9 cellular contexts compared by ENCODE assay signal in the genomic region with DNA sequence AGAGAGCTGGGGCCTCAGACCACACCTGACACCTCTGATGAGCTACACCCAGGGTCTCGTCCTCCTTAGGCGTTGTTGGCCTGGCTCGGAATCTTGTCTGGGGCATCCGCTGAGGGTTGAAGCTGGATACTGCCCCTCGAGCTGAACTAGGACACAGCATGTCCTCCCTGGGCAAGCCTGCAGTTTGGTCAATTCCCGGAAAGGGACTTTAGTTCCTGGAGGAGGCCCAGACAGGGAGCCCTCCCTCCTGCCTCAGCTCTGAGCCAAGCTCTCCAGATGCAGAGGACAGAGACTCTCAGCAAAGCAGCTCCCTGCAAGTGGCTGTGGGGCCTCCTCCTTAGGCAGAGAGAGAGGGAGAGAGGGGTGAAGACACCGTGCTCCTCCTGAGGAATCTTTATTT. TPM values are rescaled to one million over a fixed set of nuclear protein-coding genes. Genes with fewer than 3 reads are reported as not detected.
DNase-seq lines count a peak whose midpoint lies in the region; ATAC-seq and TF ChIP-seq lines count a peak whose summit lies in the region.
"Had no signal": no experiment of that assay in that cellular context is flagged by ENCODE, and none has a peak within 500 bp of the region (broad histone marks: within the 10 kb centered on the region; RNA-seq: fewer than 3 reads in every experiment).

No MANE protein-coding gene starts in this region.

- H3T11ph ChIP-seq in H9 (ENCODE audit: low read length), result no peak overlapping the region

- H3K9ac ChIP-seq in H9 (ENCODE audit: extremely low read depth, insufficient read length, low read length), result no peak overlapping the region

- H3K27me3 ChIP-seq in breast epithelium (no peaks in the 10 kb centered on the region), vagina (no peaks in the 10 kb centered on the region), H9 (ENCODE audit: insufficient read depth, low read length) (no peaks in the 10 kb centered on the region)

- DNase-seq in breast epithelium (ENCODE audit: low spot score in 2 of 2), result peak in 1 of 2 donors; percentile 57
- no peak for DNase-seq in MCF 10A (ENCODE audit: unreplicated experiment)
- peak; percentile 17 for DNase-seq in fibroblast of peridontal ligament (ENCODE audit: extremely low read depth)
- no peak for DNase-seq in nephron progenitor cell
- DNase-seq in vagina (ENCODE audit: extremely low spot score in 2 of 2), result no peak
- DNase-seq in A172 (ENCODE audit: low spot score), result no peak
- DNase-seq in H9, result no peak

- peaks cover 38% of the 10 kb centered on the region for H3K4me1 Mint-ChIP-seq in MCF 10A (ENCODE audit: insufficient read depth, unreplicated experiment)
- H3K4me1 Mint-ChIP-seq in nephron progenitor cell, result peaks cover 61% of the 10 kb centered on the region
- H3K4me1 Mint-ChIP-seq in H9, result peaks cover 20 to 29% of the 10 kb centered on the region in 2 experiments

- no peak overlapping the region for H2BK5ac ChIP-seq in H9 (ENCODE audit: insufficient read length, low read length)

- POLR2A ChIA-PET in MCF 10A (lab: Yijun Ruan, JAX), result no interaction called here

- CTCF ChIA-PET in MCF 10A (lab: Yijun Ruan, JAX), result interaction anchor here (0.6 to 2.3 kb wide), 4 partner anchors 25 to 186 kb away, joined by 4 to 10 read pairs (median 4); partner anchors contain the start of gene APOL2

- peak in 1 of 3 donors; percentile 13 for TF ChIP-seq CTCF in breast epithelium (IDR thresholded peaks at IDR 0.05)
- TF ChIP-seq CTCF in MCF 10A (IDR thresholded peaks at IDR 0.05; ENCODE audit: unreplicated experiment), result no peak
- no peak for TF ChIP-seq CTCF in nephron progenitor cell (IDR thresholded peaks at IDR 0.05)
- peak in 1 of 3 experiments; percentile 19 for TF ChIP-seq CTCF in vagina (IDR thresholded peaks at IDR 0.05)
- TF ChIP-seq CTCF in H9 (conservative IDR thresholded peaks at IDR 0.05), result no peak

- H3K4me1 ChIP-seq in breast epithelium, result peaks cover 24 to 40% of the 10 kb centered on the region in 2 donors
- H3K4me1 ChIP-seq in vagina, result peaks cover 84% of the 10 kb centered on the region
- H3K4me1 ChIP-seq in H9 (ENCODE audit: insufficient read depth, low read length), result peaks cover 2% of the 10 kb centered on the region; the same call in 1 of the 2 replicates

- no peak overlapping the region for H3K27ac Mint-ChIP-seq in MCF 10A (ENCODE audit: low read depth, unreplicated experiment)
- H3K27ac Mint-ChIP-seq in nephron progenitor cell, result peak overlapping the region; percentile 71
- no peak overlapping the region for H3K27ac Mint-ChIP-seq in H9

- BruUV-seq in MCF 10A (replicated peaks; lab: Mats Ljungman, UMichigan), result no TSS peak

- H3K18ac ChIP-seq in H9 (ENCODE audit: insufficient read length, low read depth, low read length), result no peak overlapping the region

- H3K4ac ChIP-seq in H9 (ENCODE audit: low read depth, low read length), result no peak overlapping the region

- no CpG with 5 or more reads among the region's 7 CpGs for WGBS in H9 (ENCODE audit: extremely low coverage, insufficient read length, low lambda C conversion rate)

- no peak for TF ChIP-seq POLR2A in breast epithelium (IDR thresholded peaks at IDR 0.05)
- no peak for TF ChIP-seq POLR2A in vagina (IDR thresholded peaks at IDR 0.05)

- no peak overlapping the region for H3K56ac ChIP-seq in H9 (ENCODE audit: insufficient read length, low read depth, low read length)

- no peaks in the 10 kb centered on the region for H3K27me3 Mint-ChIP-seq in MCF 10A (ENCODE audit: insufficient read depth, unreplicated experiment)
- peaks cover 11% of the 10 kb centered on the region for H3K27me3 Mint-ChIP-seq in nephron progenitor cell (ENCODE audit: low read depth, poor library complexity)
- peaks cover 6% of the 10 kb centered on the region for H3K27me3 Mint-ChIP-seq in H9 (ENCODE audit: low read depth)

- intact Hi-C loops in breast epithelium (cut with DNase I; ENCODE audit: low total_unique reads), result no loop called here
- intact Hi-C loops in MCF 10A (cut with micrococcal nuclease), result no loop called here
- intact Hi-C loops in vagina (cut with DNase I), result no loop called here

- no peak overlapping the region for H2BK15ac ChIP-seq in H9 (ENCODE audit: low read depth, low read length)

- H3K9me3 Mint-ChIP-seq in MCF 10A (ENCODE audit: unreplicated experiment) (no peaks in the 10 kb centered on the region), nephron progenitor cell (peaks cover 17% of the 10 kb centered on the region), H9 (peaks cover 3 to 5% of the 10 kb centered on the region in 2 experiments; a peak in 3 of 5 replicates)

- H4K8ac ChIP-seq in H9 (replicated peaks; ENCODE audit: insufficient read length, low read depth, low read length), result no peak overlapping the region

- H2BK12ac ChIP-seq in H9 (ENCODE audit: insufficient read length, low read depth, low read length), result no peak overlapping the region

- H4K91ac ChIP-seq in H9 (ENCODE audit: insufficient read length, low read depth, low read length), result no peak overlapping the region

- no peaks in the 10 kb centered on the region for H3K23me2 ChIP-seq in H9 (ENCODE audit: insufficient read length, low read depth, low read length, poor library complexity, severe bottlenecking)

- no peak overlapping the region for H3K4me3 Mint-ChIP-seq in MCF 10A (ENCODE audit: unreplicated experiment)
- no peak overlapping the region for H3K4me3 Mint-ChIP-seq in nephron progenitor cell
- no peak overlapping the region for H3K4me3 Mint-ChIP-seq in H9

- no peaks in the 10 kb centered on the region for H3K79me1 ChIP-seq in H9 (ENCODE audit: insufficient read depth, low read depth, low read length, poor library complexity, severe bottlenecking)

- no peak overlapping the region for H2AFZ ChIP-seq in H9 (ENCODE audit: low read length)

- H2BK20ac ChIP-seq in H9 (ENCODE audit: low read depth, low read length, poor library complexity, severe bottlenecking), result no peak overlapping the region

- no peak overlapping the region for H3K14ac ChIP-seq in H9 (ENCODE audit: insufficient read depth, low read length)

- no peak overlapping the region for H3K23ac ChIP-seq in H9 (ENCODE audit: insufficient read length, low read depth, low read length)

- H3K36me3 ChIP-seq in breast epithelium, result no peaks in the 10 kb centered on the region
- no peaks in the 10 kb centered on the region for H3K36me3 ChIP-seq in vagina
- H3K36me3 ChIP-seq: neutrophil had no signal

- no peak overlapping the region for H2BK120ac ChIP-seq in H9 (ENCODE audit: low read depth, low read length, poor library complexity, severe bottlenecking)

- no peak overlapping the region for H2AK5ac ChIP-seq in H9 (ENCODE audit: insufficient read length, low read length)

- H3K4me2 ChIP-seq in H9 (ENCODE audit: insufficient read depth, insufficient read length, low read length), result no peak overlapping the region

- H4K5ac ChIP-seq in H9 (ENCODE audit: insufficient read length, low read depth, low read length), result no peak overlapping the region

- H3K9me3 ChIP-seq in breast epithelium (no peaks in the 10 kb centered on the region), vagina (no peaks in the 10 kb centered on the region), H9 (ENCODE audit: control insufficient read depth, low read depth, low read length) (no peaks in the 10 kb centered on the region)
- H3K9me3 ChIP-seq: neutrophil had no signal

- no peaks in the 10 kb centered on the region for H3K79me2 ChIP-seq in H9 (ENCODE audit: insufficient read depth, low read length)

- no peaks in the 10 kb centered on the region for H4K20me1 ChIP-seq in H9 (ENCODE audit: control insufficient read depth, insufficient read depth, insufficient read length)

- H3K36me3 Mint-ChIP-seq in MCF 10A (ENCODE audit: insufficient read depth, unreplicated experiment), result no peaks in the 10 kb centered on the region
- H3K36me3 Mint-ChIP-seq in nephron progenitor cell (ENCODE audit: low read depth), result peaks cover 5% of the 10 kb centered on the region
- H3K36me3 Mint-ChIP-seq in H9 (ENCODE audit: insufficient read depth in 1 of 3, low read depth in 3 of 3), result peaks cover 0 to 8% (median 4%) of the 10 kb centered on the region in 3 experiments; a peak in 3 of 7 replicates

- H3K4me3 ChIP-seq in breast epithelium, result peak overlapping the region; percentile 44 to 69 (median 47)
- H3K4me3 ChIP-seq in vagina, result peak overlapping the region; percentile 46 to 50

- H3K27ac ChIP-seq in breast epithelium (peak overlapping the region; percentile 94 to 99), vagina (peak overlapping the region; percentile 96), H9 (ENCODE audit: insufficient read length, low read depth, low read length) (no peak overlapping the region)

- no peak for ATAC-seq in HG03175 (IDR thresholded peaks at IDR 0.05; ENCODE audit: unreplicated experiment)

RNA-seq across cellular contexts. Expression of gene APOL3, which starts 4.9 kb away (rescaled TPM):
- 100 to 1,000 TPM in 2 of 3 donors, 10 to 100 TPM in 1; 46.5 to 130 (median 101) TPM for total RNA-seq in breast epithelium
- 0.44 and 1.8 TPM in 2 replicates for total RNA-seq in MCF 10A (2022)
- total RNA-seq in vagina, result 48.9 TPM
- 3.1 and 3.9 TPM in 2 replicates for total RNA-seq in A172 (2014; rRNA removed; shearing (Covaris generic))
- total RNA-seq in H9 (2021), result 0.13 TPM in 1 of 2 replicates, not detected in the other

RNA-seq across cellular contexts. Expression of gene APOL4, which starts 45.9 kb away (rescaled TPM):
- total RNA-seq in breast epithelium, result 10 to 100 TPM in 2 of 3 donors, 1 to 10 TPM in 1; 4.9 to 41.3 (median 15.0) TPM
- total RNA-seq in MCF 10A (2022), result not detected in 2 replicates
- total RNA-seq in vagina, result 4.2 TPM
- 0.74 TPM in 1 of 2 replicates, not detected in the other for total RNA-seq in A172 (2014; rRNA removed; shearing (Covaris generic))
- total RNA-seq in H9 (2021), result not detected in 2 replicates
